ENCODE assay signal across 1 cellular context in the genomic region with DNA sequence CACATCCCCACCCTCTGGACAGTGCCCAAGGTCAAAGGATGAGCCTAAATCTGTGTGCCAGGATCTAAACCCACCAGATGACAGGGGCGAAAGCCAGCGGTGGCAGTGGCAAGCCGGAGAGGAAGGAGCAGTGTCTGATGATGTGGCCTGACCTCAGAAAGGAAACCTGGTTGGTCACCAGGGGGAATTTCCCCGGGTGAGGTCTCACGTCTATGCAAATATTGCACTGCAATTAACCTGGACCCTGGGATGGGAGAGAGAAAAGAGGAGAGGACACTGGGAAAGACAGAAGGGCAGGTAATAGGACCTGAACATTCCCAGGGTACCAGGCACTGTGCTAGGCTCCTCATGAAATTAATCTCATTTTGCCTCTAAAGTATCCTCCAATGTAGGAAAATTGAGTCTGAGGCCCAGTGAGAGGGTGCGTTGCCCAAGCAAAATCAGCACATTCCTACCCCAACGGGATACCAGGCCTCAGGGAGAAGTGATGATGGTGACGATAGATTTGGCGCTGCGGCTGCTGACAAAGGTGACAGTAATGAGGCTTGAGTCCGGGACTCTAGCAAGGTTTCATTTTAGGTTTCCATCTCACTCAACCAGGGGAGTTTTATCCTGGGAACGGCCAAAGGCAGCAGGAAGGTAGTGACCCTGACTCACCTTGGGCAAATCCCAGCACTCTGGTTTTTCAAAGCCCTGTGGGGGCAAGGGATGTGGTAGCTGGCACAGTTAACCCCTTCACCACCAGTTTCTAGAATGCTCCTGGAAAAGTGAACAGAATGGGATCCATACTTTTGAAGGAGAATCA.
TF ChIP-seq lines count a peak whose summit lies in the region.

No MANE protein-coding gene starts in this region.

TF ChIP-seq in GM23338, 12 proteins besides CTCF, POLR2A, EP300 and RAD21 (continued from another document):
- TF ChIP-seq, protein P1, sequence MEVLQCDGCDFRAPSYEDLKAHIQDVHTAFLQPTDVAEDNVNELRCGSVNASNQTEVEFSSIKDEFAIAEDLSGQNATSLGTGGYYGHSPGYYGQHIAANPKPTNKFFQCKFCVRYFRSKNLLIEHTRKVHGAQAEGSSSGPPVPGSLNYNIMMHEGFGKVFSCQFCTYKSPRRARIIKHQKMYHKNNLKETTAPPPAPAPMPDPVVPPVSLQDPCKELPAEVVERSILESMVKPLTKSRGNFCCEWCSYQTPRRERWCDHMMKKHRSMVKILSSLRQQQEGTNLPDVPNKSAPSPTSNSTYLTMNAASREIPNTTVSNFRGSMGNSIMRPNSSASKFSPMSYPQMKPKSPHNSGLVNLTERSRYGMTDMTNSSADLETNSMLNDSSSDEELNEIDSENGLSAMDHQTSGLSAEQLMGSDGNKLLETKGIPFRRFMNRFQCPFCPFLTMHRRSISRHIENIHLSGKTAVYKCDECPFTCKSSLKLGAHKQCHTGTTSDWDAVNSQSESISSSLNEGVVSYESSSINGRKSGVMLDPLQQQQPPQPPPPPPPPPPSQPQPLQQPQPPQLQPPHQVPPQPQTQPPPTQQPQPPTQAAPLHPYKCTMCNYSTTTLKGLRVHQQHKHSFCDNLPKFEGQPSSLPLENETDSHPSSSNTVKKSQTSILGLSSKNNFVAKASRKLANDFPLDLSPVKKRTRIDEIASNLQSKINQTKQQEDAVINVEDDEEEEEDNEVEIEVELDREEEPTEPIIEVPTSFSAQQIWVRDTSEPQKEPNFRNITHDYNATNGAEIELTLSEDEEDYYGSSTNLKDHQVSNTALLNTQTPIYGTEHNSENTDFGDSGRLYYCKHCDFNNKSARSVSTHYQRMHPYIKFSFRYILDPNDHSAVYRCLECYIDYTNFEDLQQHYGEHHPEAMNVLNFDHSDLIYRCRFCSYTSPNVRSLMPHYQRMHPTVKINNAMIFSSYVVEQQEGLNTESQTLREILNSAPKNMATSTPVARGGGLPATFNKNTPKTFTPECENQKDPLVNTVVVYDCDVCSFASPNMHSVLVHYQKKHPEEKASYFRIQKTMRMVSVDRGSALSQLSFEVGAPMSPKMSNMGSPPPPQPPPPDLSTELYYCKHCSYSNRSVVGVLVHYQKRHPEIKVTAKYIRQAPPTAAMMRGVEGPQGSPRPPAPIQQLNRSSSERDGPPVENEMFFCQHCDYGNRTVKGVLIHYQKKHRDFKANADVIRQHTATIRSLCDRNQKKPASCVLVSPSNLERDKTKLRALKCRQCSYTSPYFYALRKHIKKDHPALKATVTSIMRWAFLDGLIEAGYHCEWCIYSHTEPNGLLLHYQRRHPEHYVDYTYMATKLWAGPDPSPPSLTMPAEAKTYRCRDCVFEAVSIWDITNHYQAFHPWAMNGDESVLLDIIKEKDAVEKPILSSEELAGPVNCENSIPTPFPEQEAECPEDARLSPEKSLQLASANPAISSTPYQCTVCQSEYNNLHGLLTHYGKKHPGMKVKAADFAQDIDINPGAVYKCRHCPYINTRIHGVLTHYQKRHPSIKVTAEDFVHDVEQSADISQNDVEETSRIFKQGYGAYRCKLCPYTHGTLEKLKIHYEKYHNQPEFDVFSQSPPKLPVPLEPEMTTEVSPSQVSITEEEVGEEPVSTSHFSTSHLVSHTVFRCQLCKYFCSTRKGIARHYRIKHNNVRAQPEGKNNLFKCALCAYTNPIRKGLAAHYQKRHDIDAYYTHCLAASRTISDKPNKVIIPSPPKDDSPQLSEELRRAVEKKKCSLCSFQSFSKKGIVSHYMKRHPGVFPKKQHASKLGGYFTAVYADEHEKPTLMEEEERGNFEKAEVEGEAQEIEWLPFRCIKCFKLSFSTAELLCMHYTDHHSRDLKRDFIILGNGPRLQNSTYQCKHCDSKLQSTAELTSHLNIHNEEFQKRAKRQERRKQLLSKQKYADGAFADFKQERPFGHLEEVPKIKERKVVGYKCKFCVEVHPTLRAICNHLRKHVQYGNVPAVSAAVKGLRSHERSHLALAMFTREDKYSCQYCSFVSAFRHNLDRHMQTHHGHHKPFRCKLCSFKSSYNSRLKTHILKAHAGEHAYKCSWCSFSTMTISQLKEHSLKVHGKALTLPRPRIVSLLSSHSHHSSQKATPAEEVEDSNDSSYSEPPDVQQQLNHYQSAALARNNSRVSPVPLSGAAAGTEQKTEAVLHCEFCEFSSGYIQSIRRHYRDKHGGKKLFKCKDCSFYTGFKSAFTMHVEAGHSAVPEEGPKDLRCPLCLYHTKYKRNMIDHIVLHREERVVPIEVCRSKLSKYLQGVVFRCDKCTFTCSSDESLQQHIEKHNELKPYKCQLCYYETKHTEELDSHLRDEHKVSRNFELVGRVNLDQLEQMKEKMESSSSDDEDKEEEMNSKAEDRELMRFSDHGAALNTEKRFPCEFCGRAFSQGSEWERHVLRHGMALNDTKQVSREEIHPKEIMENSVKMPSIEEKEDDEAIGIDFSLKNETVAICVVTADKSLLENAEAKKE (CRISPR knock-in tag; IDR thresholded peaks at IDR 0.05) = no peak
- TF ChIP-seq, protein P2, sequence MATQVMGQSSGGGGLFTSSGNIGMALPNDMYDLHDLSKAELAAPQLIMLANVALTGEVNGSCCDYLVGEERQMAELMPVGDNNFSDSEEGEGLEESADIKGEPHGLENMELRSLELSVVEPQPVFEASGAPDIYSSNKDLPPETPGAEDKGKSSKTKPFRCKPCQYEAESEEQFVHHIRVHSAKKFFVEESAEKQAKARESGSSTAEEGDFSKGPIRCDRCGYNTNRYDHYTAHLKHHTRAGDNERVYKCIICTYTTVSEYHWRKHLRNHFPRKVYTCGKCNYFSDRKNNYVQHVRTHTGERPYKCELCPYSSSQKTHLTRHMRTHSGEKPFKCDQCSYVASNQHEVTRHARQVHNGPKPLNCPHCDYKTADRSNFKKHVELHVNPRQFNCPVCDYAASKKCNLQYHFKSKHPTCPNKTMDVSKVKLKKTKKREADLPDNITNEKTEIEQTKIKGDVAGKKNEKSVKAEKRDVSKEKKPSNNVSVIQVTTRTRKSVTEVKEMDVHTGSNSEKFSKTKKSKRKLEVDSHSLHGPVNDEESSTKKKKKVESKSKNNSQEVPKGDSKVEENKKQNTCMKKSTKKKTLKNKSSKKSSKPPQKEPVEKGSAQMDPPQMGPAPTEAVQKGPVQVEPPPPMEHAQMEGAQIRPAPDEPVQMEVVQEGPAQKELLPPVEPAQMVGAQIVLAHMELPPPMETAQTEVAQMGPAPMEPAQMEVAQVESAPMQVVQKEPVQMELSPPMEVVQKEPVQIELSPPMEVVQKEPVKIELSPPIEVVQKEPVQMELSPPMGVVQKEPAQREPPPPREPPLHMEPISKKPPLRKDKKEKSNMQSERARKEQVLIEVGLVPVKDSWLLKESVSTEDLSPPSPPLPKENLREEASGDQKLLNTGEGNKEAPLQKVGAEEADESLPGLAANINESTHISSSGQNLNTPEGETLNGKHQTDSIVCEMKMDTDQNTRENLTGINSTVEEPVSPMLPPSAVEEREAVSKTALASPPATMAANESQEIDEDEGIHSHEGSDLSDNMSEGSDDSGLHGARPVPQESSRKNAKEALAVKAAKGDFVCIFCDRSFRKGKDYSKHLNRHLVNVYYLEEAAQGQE (IDR thresholded peaks at IDR 0.05; ENCODE audit: unreplicated experiment) = no peak
- TF ChIP-seq ZNF331 (CRISPR knock-in tag; IDR thresholded peaks at IDR 0.05; ENCODE audit: low read depth) (no peak), POLR2AphosphoS5 (IDR thresholded peaks at IDR 0.05; ENCODE audit: low read depth) (no peak), NANOG (IDR thresholded peaks at IDR 0.05; ENCODE audit: borderline replicate concordance) (no peak), JUNB (IDR thresholded peaks at IDR 0.05; ENCODE audit: unreplicated experiment) (no peak), STAT1 (IDR thresholded peaks at IDR 0.05; ENCODE audit: unreplicated experiment) (no peak), CREB1 (CRISPR knock-in tag; IDR thresholded peaks at IDR 0.05; ENCODE audit: low read depth) (no peak), ZNF114 (CRISPR knock-in tag; IDR thresholded peaks at IDR 0.05) (no peak), EZH2 (IDR thresholded peaks at IDR 0.05; ENCODE audit: low read depth, unreplicated experiment) (no peak)
- TF ChIP-seq, protein P3, sequence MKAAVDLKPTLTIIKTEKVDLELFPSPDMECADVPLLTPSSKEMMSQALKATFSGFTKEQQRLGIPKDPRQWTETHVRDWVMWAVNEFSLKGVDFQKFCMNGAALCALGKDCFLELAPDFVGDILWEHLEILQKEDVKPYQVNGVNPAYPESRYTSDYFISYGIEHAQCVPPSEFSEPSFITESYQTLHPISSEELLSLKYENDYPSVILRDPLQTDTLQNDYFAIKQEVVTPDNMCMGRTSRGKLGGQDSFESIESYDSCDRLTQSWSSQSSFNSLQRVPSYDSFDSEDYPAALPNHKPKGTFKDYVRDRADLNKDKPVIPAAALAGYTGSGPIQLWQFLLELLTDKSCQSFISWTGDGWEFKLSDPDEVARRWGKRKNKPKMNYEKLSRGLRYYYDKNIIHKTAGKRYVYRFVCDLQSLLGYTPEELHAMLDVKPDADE (IDR thresholded peaks at IDR 0.05) = no peak
